ENCODE assay signal across 28 cellular contexts in the genomic region with DNA sequence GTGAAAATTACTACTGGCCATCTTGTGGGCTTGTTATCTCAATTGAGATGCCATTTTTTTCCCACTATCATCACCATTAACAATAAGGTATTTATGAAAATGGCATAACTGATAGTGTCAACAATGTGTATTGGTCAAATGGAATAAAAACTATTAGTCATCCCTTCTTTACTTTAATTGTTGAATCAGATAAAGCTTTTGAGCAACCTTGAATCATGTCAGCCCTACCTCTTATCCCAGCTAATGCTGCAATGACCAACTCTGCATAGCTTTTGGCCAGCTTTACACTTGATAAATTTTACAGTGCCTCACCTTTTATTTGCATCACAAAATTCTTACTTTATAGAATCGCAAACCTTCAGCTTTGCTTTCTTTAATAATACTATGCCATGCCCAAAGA.
"Had no signal": no experiment of that assay in that cellular context is flagged by ENCODE, and none has a peak within 500 bp of the region (broad histone marks: within the 10 kb centered on the region; RNA-seq: fewer than 3 reads in every experiment).

No MANE protein-coding gene starts in this region.

- H3K4me3 ChIP-seq: colonic mucosa, coronary artery, dorsolateral prefrontal cortex, esophagus muscularis mucosa, esophagus squamous epithelium, gastrocnemius medialis, gastroesophageal sphincter, heart left ventricle, heart right ventricle had no signal

- H3K36me3 ChIP-seq: colonic mucosa, esophagus muscularis mucosa, esophagus squamous epithelium, gastrocnemius medialis, gastroesophageal sphincter, heart left ventricle, heart right ventricle had no signal

- DNase-seq: colonic mucosa; cortex of kidney; dermis blood vessel endothelial cell; dorsolateral prefrontal cortex; effector CD4-positive, alpha-beta T cell; effector CD8-positive, alpha-beta T cell; effector memory CD4-positive, alpha-beta T cell; effector memory CD8-positive, alpha-beta T cell; endodermal cell; erythroblast; esophagus squamous epithelium; foreskin fibroblast; foreskin keratinocyte; foreskin melanocyte; gastrocnemius medialis; glutamatergic neuron; head of caudate nucleus; heart left ventricle; heart right ventricle had no signal

- H3K27ac ChIP-seq: colonic mucosa, coronary artery, dorsolateral prefrontal cortex, epithelial cell of prostate, esophagus muscularis mucosa, esophagus squamous epithelium, foreskin keratinocyte, gastrocnemius medialis, gastroesophageal sphincter, heart left ventricle, heart right ventricle had no signal

- ATAC-seq: effector memory CD8-positive, alpha-beta T cell; esophagus mucosa; foreskin keratinocyte; gastrocnemius medialis; gastroesophageal sphincter; heart left ventricle; heart right ventricle had no signal

- H3K9me3 ChIP-seq: colonic mucosa, esophagus muscularis mucosa, esophagus squamous epithelium, gastrocnemius medialis, gastroesophageal sphincter had no signal

- H3K4me1 ChIP-seq: colonic mucosa, esophagus muscularis mucosa, gastrocnemius medialis, gastroesophageal sphincter, heart left ventricle, heart right ventricle had no signal

- H3K27me3 ChIP-seq: colonic mucosa, dorsolateral prefrontal cortex, esophagus muscularis mucosa, esophagus squamous epithelium, foreskin keratinocyte, gastrocnemius medialis, gastroesophageal sphincter, heart left ventricle, heart right ventricle had no signal

- FAIRE-seq: colon, endometrium, endothelial cell of umbilical vein, frontal cortex had no signal
